25 cellular contexts compared by ENCODE assay signal in the genomic region with DNA sequence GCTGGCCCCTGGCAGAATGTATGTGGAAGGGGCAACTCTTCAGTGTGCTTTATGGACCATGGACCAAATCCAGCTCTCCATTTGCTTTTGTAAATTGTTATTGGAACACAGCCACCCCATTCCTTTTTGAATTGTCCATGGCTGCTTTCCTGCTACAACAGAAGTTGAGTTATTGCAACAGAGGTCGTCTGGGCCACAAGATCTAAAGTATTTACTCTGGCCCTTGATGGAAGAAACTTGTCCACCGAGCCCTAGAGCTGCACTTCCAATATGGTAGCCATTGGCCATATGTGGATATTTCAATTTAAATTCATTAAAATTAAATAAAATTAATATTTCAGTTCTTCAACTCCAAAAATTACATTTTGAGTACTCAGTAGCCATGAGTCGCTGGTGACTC.
"Had no signal": no experiment of that assay in that cellular context is flagged by ENCODE, and none has a peak within 500 bp of the region (broad histone marks: within the 10 kb centered on the region; RNA-seq: fewer than 3 reads in every experiment).

No MANE protein-coding gene starts in this region.

- H3K27me3 ChIP-seq: body of pancreas, colonic mucosa, esophagus squamous epithelium, gastroesophageal sphincter, heart right ventricle had no signal

- DNase-seq: activated B cell treated with CpG ODN at 0.5 μM for 24 hours; activated CD4-positive, alpha-beta T cell treated with anti-CD3 and anti-CD28 coated beads for 48 hours; activated CD4-positive, alpha-beta T cell treated with anti-CD3 and anti-CD28 coated beads, Interleukin-2, amount 50 U/mL, for 1 hour; activated CD4-positive, alpha-beta T cell treated with anti-CD3 and anti-CD28 coated beads, Interleukin-2, amount 50 U/mL, for 48 hours; activated CD8-positive, alpha-beta memory T cell treated with anti-CD3 and anti-CD28 coated beads for 24 hours; activated effector memory CD4-positive, alpha-beta T cell treated with Interleukin-2 at 50 U/mL for 16 hours; activated gamma-delta T cell treated with Interleukin-2 at 50 U/mL for 16 hours; activated naive CD4-positive, alpha-beta T cell treated with anti-CD3 and anti-CD28 coated beads, Interleukin-2, amount 50 U/mL, for 16 hours; activated naive CD4-positive, alpha-beta T cell treated with Interleukin-2 at 50 U/mL for 16 hours; activated T-cell treated with anti-CD3 and anti-CD28 coated beads, Interleukin-2, amount 50 U/mL, for 4 hours; amniotic stem cell; anterior cingulate cortex; body of pancreas; caudate nucleus; colonic mucosa; effector CD8-positive, alpha-beta T cell; esophagus squamous epithelium; foreskin melanocyte; heart right ventricle; T-helper 9 cell; WERI-Rb-1 had no signal

- H3K4me1 ChIP-seq: colonic mucosa, esophagus squamous epithelium, gastroesophageal sphincter, heart right ventricle had no signal

- ATAC-seq: activated CD4-positive, CD25-positive, alpha-beta regulatory T cell treated with anti-CD3 and anti-CD28 coated beads, Interleukin-2, amount 50 U/mL, for 24 hours; activated T-cell treated with anti-CD3 and anti-CD28 coated beads, Interleukin-2, amount 50 U/mL, for 4 hours; activated T-helper 17 cell treated with anti-CD3 and anti-CD28 coated beads, Interleukin-2, amount 50 U/mL, for 72 hours; body of pancreas; gastroesophageal sphincter; heart right ventricle had no signal

- H3K27ac ChIP-seq: body of pancreas, colonic mucosa, epithelial cell of prostate, esophagus squamous epithelium, gastroesophageal sphincter, heart right ventricle, WERI-Rb-1 had no signal

- H3K36me3 ChIP-seq: colonic mucosa, esophagus squamous epithelium, gastroesophageal sphincter, heart right ventricle, WERI-Rb-1 had no signal

- H3K4me3 ChIP-seq: body of pancreas, colonic mucosa, esophagus squamous epithelium, gastroesophageal sphincter, heart right ventricle had no signal

- H3K9me3 ChIP-seq: body of pancreas, colonic mucosa had no signal
